Comparison of ENCODE assay signal across 24 cellular contexts in genomic region chr20:57322476-57322875, GRCh38. TPM values are rescaled to one million over a fixed set of nuclear protein-coding genes. Genes with fewer than 3 reads are reported as not detected.
A peak's percentile ranks its signal among the peaks of the same experiment; 100 is the strongest.
DNase-seq lines count a peak whose midpoint lies in the region; TF ChIP-seq lines count a peak whose summit lies in the region.
"Had no signal": no experiment of that assay in that cellular context is flagged by ENCODE, and none has a peak within 500 bp of the region (broad histone marks: within the 10 kb centered on the region; RNA-seq: fewer than 3 reads in every experiment).

No MANE protein-coding gene starts in this region.

- POLR2A ChIA-PET in OCI-LY7 (lab: Charles Lee): interaction anchor here (0.7 to 1.3 kb wide), 3 partner anchors 10 to 75 kb away, joined by 3 to 7 read pairs (median 4); no protein-coding TSS in a partner anchor

- no TSS peak for BruUV-seq in OCI-LY7 (replicated peaks; lab: Mats Ljungman, UMichigan)

- H3K4me1 ChIP-seq in BLaER1 treated with 17β-estradiol and CSF1 and Interleukin-3, amounts not matched to agents 10 nM and 100 nM: peaks cover 6 to 50% (median 26%) of the 10 kb centered on the region in 10 experiments; a peak in 18 of 20 replicates
- peaks cover 100% of the 10 kb centered on the region for H3K4me1 ChIP-seq in OCI-LY7 (ENCODE audit: insufficient read depth, low read length, poor library complexity, severe bottlenecking)
- peaks cover 17% of the 10 kb centered on the region for H3K4me1 ChIP-seq in endodermal cell (ENCODE audit: control insufficient read depth, insufficient read depth, low read length)

- H3K27me3 Mint-ChIP-seq in endodermal cell (ENCODE audit: insufficient read depth) (peaks cover 19% of the 10 kb centered on the region), osteocyte (ENCODE audit: unreplicated experiment) (peaks cover 66% of the 10 kb centered on the region)

- H3K4me3 ChIP-seq in BLaER1 treated with 17β-estradiol and CSF1 and Interleukin-3, amounts not matched to agents 10 nM and 100 nM: no peak overlapping the region
- H3K4me3 ChIP-seq in OCI-LY7 (ENCODE audit: low read depth, low read length, poor library complexity, severe bottlenecking) (no peak overlapping the region), endodermal cell (ENCODE audit: low read length) (no peak overlapping the region)

- no peaks in the 10 kb centered on the region; a peak in 1 of 22 replicates for H4K20me1 ChIP-seq in BLaER1 treated with 17β-estradiol and CSF1 and Interleukin-3, amounts not matched to agents 10 nM and 100 nM
- H4K20me1 ChIP-seq in OCI-LY7 (ENCODE audit: insufficient read depth, low read length): no peaks in the 10 kb centered on the region

- DNase-seq in OCI-LY7 (ENCODE audit: low spot score) (no peak), endodermal cell (peak; percentile 35), osteocyte (ENCODE audit: extremely low spot score, unreplicated experiment) (peak; percentile 21), islet precursor cell (no peak), NCI-H2029 treated with DMSO at 0.1 percent for 48 hours (lab: John Stamatoyannopoulos, UW) (no peak), NCI-H1092 (lab: John Stamatoyannopoulos, UW) (no peak)
- no peak for DNase-seq in activated CD4-positive, alpha-beta T cell treated with anti-CD3 and anti-CD28 coated beads for 48 hours
- DNase-seq: activated CD4-positive, CD25-positive, alpha-beta regulatory T cell; activated naive CD4-positive, alpha-beta T cell treated with Interleukin-2 at 50 U/mL for 16 hours; activated T-cell treated with anti-CD3 and anti-CD28 coated beads, Interleukin-2, amount 50 U/mL, for 4 hours; cerebellar nuclear complex; effector CD4-positive, alpha-beta T cell; NCI-H1436 treated with DMSO at 0.1 percent for 48 hours; NCI-H526; stimulated activated CD4-positive, alpha-beta T cell treated with anti-CD3 and anti-CD28 coated beads, Interleukin-4, amount 100 ng/mL, for 1 hour; stimulated activated naive CD4-positive, alpha-beta T cell had no signal

- TF ChIP-seq CTCF in OCI-LY7 (conservative IDR thresholded peaks at IDR 0.05; ENCODE audit: low read length) (no peak), endodermal cell (conservative IDR thresholded peaks at IDR 0.05) (no peak), osteocyte (IDR thresholded peaks at IDR 0.05) (no peak)

- H3K27me3 ChIP-seq in BLaER1 treated with 17β-estradiol and CSF1 and Interleukin-3, amounts not matched to agents 10 nM and 100 nM: peaks cover 0 to 25% (median 16%) of the 10 kb centered on the region in 11 experiments; a peak in 12 of 22 replicates
- peaks cover 11% of the 10 kb centered on the region for H3K27me3 ChIP-seq in endodermal cell (ENCODE audit: control insufficient read depth, insufficient read depth, low read length, poor library complexity, severe bottlenecking)

- H3K27ac Mint-ChIP-seq in endodermal cell: peak overlapping the region; percentile 11
- no peak overlapping the region for H3K27ac Mint-ChIP-seq in osteocyte (ENCODE audit: unreplicated experiment)
- H3K27ac Mint-ChIP-seq: activated CD8-positive, alpha-beta T cell treated with anti-CD3 and anti-CD28 coated beads for 36 hours; memory B cell had no signal

- no peaks in the 10 kb centered on the region for H3K36me3 Mint-ChIP-seq in endodermal cell (ENCODE audit: low read depth)
- H3K36me3 Mint-ChIP-seq in osteocyte (ENCODE audit: unreplicated experiment): no peaks in the 10 kb centered on the region
- H3K36me3 Mint-ChIP-seq: memory B cell had no signal

- no peaks in the 10 kb centered on the region for H3K9me3 Mint-ChIP-seq in endodermal cell
- no peaks in the 10 kb centered on the region for H3K9me3 Mint-ChIP-seq in osteocyte (ENCODE audit: unreplicated experiment)
- H3K9me3 Mint-ChIP-seq: activated CD8-positive, alpha-beta T cell treated with anti-CD3 and anti-CD28 coated beads for 36 hours; IgD-negative memory B cell; memory B cell had no signal

- H3K4me3 Mint-ChIP-seq in endodermal cell: no peak overlapping the region
- no peak overlapping the region for H3K4me3 Mint-ChIP-seq in osteocyte (ENCODE audit: unreplicated experiment)
- H3K4me3 Mint-ChIP-seq: activated CD8-positive, alpha-beta T cell treated with anti-CD3 and anti-CD28 coated beads for 36 hours; activated T-cell treated with anti-CD3 and anti-CD28 coated beads, Interleukin-2, amount 50 U/mL, for 4 hours; IgD-negative memory B cell; memory B cell had no signal

- no peaks in the 10 kb centered on the region for H3K79me2 ChIP-seq in OCI-LY7 (ENCODE audit: insufficient read depth, low read depth, low read length)

- no peaks in the 10 kb centered on the region for H3K36me3 ChIP-seq in BLaER1 treated with 17β-estradiol and CSF1 and Interleukin-3, amounts not matched to agents 10 nM and 100 nM
- no peaks in the 10 kb centered on the region for H3K36me3 ChIP-seq in OCI-LY7 (ENCODE audit: insufficient read depth, low read length)
- no peaks in the 10 kb centered on the region for H3K36me3 ChIP-seq in endodermal cell (ENCODE audit: control insufficient read depth, insufficient read depth, low read length)

- no peaks in the 10 kb centered on the region for H3K9me3 ChIP-seq in BLaER1 treated with 17β-estradiol and CSF1 and Interleukin-3, amounts not matched to agents 10 nM and 100 nM (replicated peaks in 1 of 11)
- H3K9me3 ChIP-seq in OCI-LY7 (ENCODE audit: low read length) (no peaks in the 10 kb centered on the region), endodermal cell (ENCODE audit: control insufficient read depth, low read length) (peaks cover 5% of the 10 kb centered on the region)

- WGBS in endodermal cell (ENCODE audit: insufficient coverage in 1 of 2, insufficient read length in 1 of 2), 2 experiments: 67 to 84% methylated on average over 1 to 2 of the region's 2 CpGs

- H3K9me2 ChIP-seq in OCI-LY7 (ENCODE audit: insufficient read depth, low read length): no peaks in the 10 kb centered on the region

- H3K4me2 ChIP-seq in BLaER1 treated with 17β-estradiol and CSF1 and Interleukin-3, amounts not matched to agents 10 nM and 100 nM: peak overlapping the region in 8 of 11 experiments; percentile 7 to 49 (median 22); a peak in 11 of 22 replicates
- peak overlapping the region; percentile 48 for H3K4me2 ChIP-seq in OCI-LY7 (ENCODE audit: low read length)

- H3K9ac ChIP-seq in BLaER1 treated with 17β-estradiol and CSF1 and Interleukin-3, amounts not matched to agents 10 nM and 100 nM: no peak overlapping the region
- no peak overlapping the region for H3K9ac ChIP-seq in endodermal cell (ENCODE audit: extremely low read depth, low read length, poor library complexity, severe bottlenecking)

- CTCF ChIA-PET in OCI-LY7 (lab: Charles Lee; ENCODE audit: unreplicated experiment): no interaction called here

- H3K4me1 Mint-ChIP-seq in endodermal cell: peaks cover 35% of the 10 kb centered on the region
- H3K4me1 Mint-ChIP-seq in osteocyte (ENCODE audit: unreplicated experiment): peaks cover 7% of the 10 kb centered on the region
- H3K4me1 Mint-ChIP-seq: memory B cell had no signal

- H2AFZ ChIP-seq in OCI-LY7 (ENCODE audit: low read length): peak overlapping the region; percentile 56; the same call in 1 of the 2 replicates

- intact Hi-C loops in OCI-LY7 (cut with micrococcal nuclease; ENCODE audit: unreplicated experiment): no loop called here

- H3K27ac ChIP-seq in BLaER1 treated with 17β-estradiol and CSF1 and Interleukin-3, amounts not matched to agents 10 nM and 100 nM: no peak overlapping the region
- H3K27ac ChIP-seq in OCI-LY7 (ENCODE audit: low read depth, low read length, poor library complexity, severe bottlenecking) (peak overlapping the region; percentile 46), endodermal cell (ENCODE audit: low read depth, low read length) (no peak overlapping the region)

RNA-seq across cellular contexts. Expression of gene SPO11, which starts 7.1 kb away (rescaled TPM):
- total RNA-seq in OCI-LY7 (2014; rRNA removed; shearing (Covaris generic)): not detected in 2 replicates
- total RNA-seq in OCI-LY7 (2022) (not detected in 2 replicates), endodermal cell (not detected), osteocyte (not detected in 2 replicates)
- polyA plus RNA-seq in endodermal cell (2013, experiment 1 of 2): not detected
- not detected for polyA plus RNA-seq in endodermal cell (2013, experiment 2 of 2)
- total RNA-seq: A673; activated CD8-positive, alpha-beta T cell treated with anti-CD3 and anti-CD28 coated beads for 36 hours; activated T-cell treated with anti-CD3 and anti-CD28 coated beads, Interleukin-2, amount 50 U/mL, for 4 hours; M059J had no signal
- polyA plus RNA-seq: BJ, IgD-negative memory B cell, thymus had no signal

RNA-seq across cellular contexts. Expression of gene RAE1, which starts 28.6 kb away (rescaled TPM):
- total RNA-seq in OCI-LY7 (2014; rRNA removed; shearing (Covaris generic)): 50.5 and 55.0 TPM in 2 replicates
- total RNA-seq in OCI-LY7 (2022) (57.4 and 58.2 TPM in 2 replicates), endodermal cell (10 to 100 TPM; 41.2 to 43.8 TPM), osteocyte (24.3 and 24.7 TPM in 2 replicates)
- polyA plus RNA-seq in endodermal cell (2013, experiment 1 of 2): 46.4 TPM
- polyA plus RNA-seq in endodermal cell (2013, experiment 2 of 2): 42.3 TPM

RNA-seq across cellular contexts. Expression of gene BMP7, which starts 56.0 kb away (rescaled TPM):
- total RNA-seq in OCI-LY7 (2014; rRNA removed; shearing (Covaris generic)): 72.2 and 94.2 TPM in 2 replicates
- total RNA-seq in OCI-LY7 (2022) (2.2 and 3.7 TPM in 2 replicates), endodermal cell (10 to 100 TPM; 45.6 to 49.6 TPM), osteocyte (not detected in 2 replicates)
- polyA plus RNA-seq in endodermal cell (2013, experiment 1 of 2): 50.6 TPM
- polyA plus RNA-seq in endodermal cell (2013, experiment 2 of 2): 45.7 TPM
- total RNA-seq: activated CD8-positive, alpha-beta T cell treated with anti-CD3 and anti-CD28 coated beads for 36 hours had no signal
- polyA plus RNA-seq: BJ, IgD-negative memory B cell had no signal

Comparison
In these comparisons a context has a peak if more than half of its experiments do, and no peak if none do; other contexts are left out.
1. DNase-seq: peak in endodermal cell (single experiment) and osteocyte (single experiment); none in OCI-LY7 (single experiment), islet precursor cell (single experiment), NCI-H2029 treated with DMSO at 0.1 percent for 48 hours (single experiment), activated CD4-positive, alpha-beta T cell treated with anti-CD3 and anti-CD28 coated beads for 48 hours (single experiment) and NCI-H1092 (single experiment).